29 cellular contexts compared by ENCODE assay signal in genomic region chr1:213249395-213249794, GRCh38.
"Had no signal": no experiment of that assay in that cellular context is flagged by ENCODE, and none has a peak within 500 bp of the region (broad histone marks: within the 10 kb centered on the region; RNA-seq: fewer than 3 reads in every experiment).

No MANE protein-coding gene starts in this region.

- H3K27ac Mint-ChIP-seq: stimulated activated effector memory CD8-positive, alpha-beta T cell treated with anti-CD3 and anti-CD28 coated beads, Interleukin-12 subunit alpha, Interleukin-12 subunit beta, amount 100 ng/mL, for 72 hours; stimulated activated memory B cell treated with anti-CD40 and anti-IgM and Interleukin-4, amounts not matched to agents 10 μg/mL and 1 μg/mL and 100 μg/mL, for 72 hours; stimulated activated naive B cell treated with anti-CD40 and anti-IgM and Interleukin-4, amounts not matched to agents 10 μg/mL and 1 μg/mL and 100 μg/mL, for 72 hours; stimulated activated naive CD8-positive, alpha-beta T cell treated with anti-CD3 and anti-CD28 coated beads, Interleukin-15, amount 100 ng/mL, for 72 hours; stimulated activated naive CD8-positive, alpha-beta T cell treated with anti-CD3 and anti-CD28 coated beads, Interleukin-15, Interleukin-2, amounts not matched to agents 100 ng/mL and 50 ng/mL, for 24 hours; type B pancreatic cell had no signal

- H3K36me3 Mint-ChIP-seq: stimulated activated effector memory CD8-positive, alpha-beta T cell treated with anti-CD3 and anti-CD28 coated beads, Interleukin-12 subunit alpha, Interleukin-12 subunit beta, amount 100 ng/mL, for 72 hours; type B pancreatic cell had no signal

- H3K9me3 ChIP-seq: stomach, suprapubic skin, testis, thoracic aorta, thyroid gland, tibial artery, tibial nerve, transverse colon, upper lobe of left lung, upper lobe of right lung, uterus, vagina had no signal

- H3K4me1 Mint-ChIP-seq: stimulated activated effector memory CD8-positive, alpha-beta T cell treated with anti-CD3 and anti-CD28 coated beads, Interleukin-12 subunit alpha, Interleukin-12 subunit beta, amount 100 ng/mL, for 72 hours; stimulated activated memory B cell treated with anti-CD40 and anti-IgM and Interleukin-4, amounts not matched to agents 10 μg/mL and 1 μg/mL and 100 μg/mL, for 72 hours; stimulated activated naive B cell treated with anti-CD40 and anti-IgM and Interleukin-4, amounts not matched to agents 10 μg/mL and 1 μg/mL and 100 μg/mL, for 72 hours; stimulated activated naive CD8-positive, alpha-beta T cell treated with anti-CD3 and anti-CD28 coated beads, Interleukin-15, amount 100 ng/mL, for 72 hours had no signal

- H3K4me3 Mint-ChIP-seq: stimulated activated effector memory CD8-positive, alpha-beta T cell treated with anti-CD3 and anti-CD28 coated beads, Interleukin-12 subunit alpha, Interleukin-12 subunit beta, amount 100 ng/mL, for 72 hours; stimulated activated memory B cell treated with anti-CD40 and anti-IgM and Interleukin-4, amounts not matched to agents 10 μg/mL and 1 μg/mL and 100 μg/mL, for 72 hours; stimulated activated naive B cell treated with anti-CD40 and anti-IgM and Interleukin-4, amounts not matched to agents 10 μg/mL and 1 μg/mL and 100 μg/mL, for 72 hours; stimulated activated naive CD8-positive, alpha-beta T cell treated with anti-CD3 and anti-CD28 coated beads, Interleukin-15, amount 100 ng/mL, for 72 hours; stimulated activated naive CD8-positive, alpha-beta T cell treated with anti-CD3 and anti-CD28 coated beads, Interleukin-15, Interleukin-2, amounts not matched to agents 100 ng/mL and 50 ng/mL, for 24 hours; type B pancreatic cell had no signal

- H3K4me3 ChIP-seq: stomach, suprapubic skin, testis, thoracic aorta, thyroid gland, tibial artery, tibial nerve, transverse colon, upper lobe of left lung, upper lobe of right lung, uterus, vagina had no signal

- H3K4me1 ChIP-seq: stomach, suprapubic skin, testis, thyroid gland, tibial artery, tibial nerve, transverse colon, upper lobe of left lung, upper lobe of right lung, uterus, vagina had no signal

- H3K36me3 ChIP-seq: stomach, suprapubic skin, thoracic aorta, thyroid gland, tibial artery, transverse colon, upper lobe of left lung, upper lobe of right lung, uterus, vagina had no signal

- H3K9me3 Mint-ChIP-seq: stimulated activated effector memory CD8-positive, alpha-beta T cell treated with anti-CD3 and anti-CD28 coated beads, Interleukin-12 subunit alpha, Interleukin-12 subunit beta, amount 100 ng/mL, for 72 hours; stimulated activated memory B cell treated with anti-CD40 and anti-IgM and Interleukin-4, amounts not matched to agents 10 μg/mL and 1 μg/mL and 100 μg/mL, for 72 hours; stimulated activated naive B cell treated with anti-CD40 and anti-IgM and Interleukin-4, amounts not matched to agents 10 μg/mL and 1 μg/mL and 100 μg/mL, for 72 hours; stimulated activated naive CD8-positive, alpha-beta T cell treated with anti-CD3 and anti-CD28 coated beads, Interleukin-15, amount 100 ng/mL, for 72 hours; stimulated activated naive CD8-positive, alpha-beta T cell treated with anti-CD3 and anti-CD28 coated beads, Interleukin-15, Interleukin-2, amounts not matched to agents 100 ng/mL and 50 ng/mL, for 24 hours; type B pancreatic cell had no signal

- H3K27me3 ChIP-seq: stomach, suprapubic skin, testis, thyroid gland, tibial artery, tibial nerve, transverse colon, upper lobe of left lung, upper lobe of right lung, uterus, vagina had no signal

- FAIRE-seq: urothelium cell line had no signal

- DNase-seq: stimulated activated CD4-positive, alpha-beta T cell treated with anti-CD3 and anti-CD28 coated beads, Interleukin-2, amount 100 ng/mL, for 48 hours; stimulated activated CD4-positive, alpha-beta T cell treated with anti-CD3 and anti-CD28 coated beads, Interleukin-4, amount 100 ng/mL, for 1 hour; stimulated activated CD4-positive, alpha-beta T cell treated with anti-CD3 and anti-CD28 coated beads, Interleukin-4, amount 100 ng/mL, for 24 hours; stimulated activated CD4-positive, alpha-beta T cell treated with anti-CD3 and anti-CD28 coated beads, Interleukin-4, amount 100 ng/mL, for 4 hours; stimulated activated CD8-positive, alpha-beta memory T cell treated with anti-CD3 and anti-CD28 coated beads, Interleukin-4, amount 100 ng/mL, for 48 hours; stimulated activated naive B cell treated with anti-CD40 and anti-IgM and Interleukin-4, amounts not matched to agents 10 μg/mL and 1 μg/mL and 100 μg/mL, for 72 hours; stimulated activated naive CD4-positive, alpha-beta T cell; stimulated activated naive CD4-positive, alpha-beta T cell treated with Interleukin-2 at 50 U/mL for 16 hours; stimulated activated naive CD8-positive, alpha-beta T cell treated with anti-CD3 and anti-CD28 coated beads, Interleukin-15, amount 100 ng/mL, for 72 hours; stimulated activated naive CD8-positive, alpha-beta T cell treated with anti-CD3 and anti-CD28 coated beads, Interleukin-15, Interleukin-2, amounts not matched to agents 100 U/mL and 50 U/mL, for 24 hours; stomach; substantia nigra; testis; thyroid gland; tibial artery; transverse colon; trophoblast cell; upper lobe of left lung; upper lobe of right lung; uterus had no signal

- H3K27me3 Mint-ChIP-seq: stimulated activated memory B cell treated with anti-CD40 and anti-IgM and Interleukin-4, amounts not matched to agents 10 μg/mL and 1 μg/mL and 100 μg/mL, for 72 hours; stimulated activated naive B cell treated with anti-CD40 and anti-IgM and Interleukin-4, amounts not matched to agents 10 μg/mL and 1 μg/mL and 100 μg/mL, for 72 hours; stimulated activated naive CD8-positive, alpha-beta T cell treated with anti-CD3 and anti-CD28 coated beads, Interleukin-15, amount 100 ng/mL, for 72 hours; stimulated activated naive CD8-positive, alpha-beta T cell treated with anti-CD3 and anti-CD28 coated beads, Interleukin-15, Interleukin-2, amounts not matched to agents 100 ng/mL and 50 ng/mL, for 24 hours; type B pancreatic cell had no signal

- ATAC-seq: stimulated activated effector memory CD8-positive, alpha-beta T cell treated with anti-CD3 and anti-CD28 coated beads, Interleukin-12 subunit alpha, Interleukin-12 subunit beta, amount 100 ng/mL, for 72 hours; stimulated activated memory B cell treated with anti-CD40 and anti-IgM and Interleukin-4, amounts not matched to agents 10 μg/mL and 1 μg/mL and 100 μg/mL, for 72 hours; stimulated activated naive B cell treated with anti-CD40 and anti-IgM and Interleukin-4, amounts not matched to agents 10 μg/mL and 1 μg/mL and 100 μg/mL, for 72 hours; stimulated activated naive CD8-positive, alpha-beta T cell treated with anti-CD3 and anti-CD28 coated beads, Interleukin-15, amount 100 ng/mL, for 72 hours; stimulated activated naive CD8-positive, alpha-beta T cell treated with anti-CD3 and anti-CD28 coated beads, Interleukin-15, Interleukin-2, amounts not matched to agents 100 U/mL and 50 U/mL, for 24 hours; upper lobe of right lung had no signal

- H3K27ac ChIP-seq: stomach, suprapubic skin, testis, thoracic aorta, thyroid gland, tibial artery, tibial nerve, transverse colon, upper lobe of left lung, upper lobe of right lung, uterus, vagina had no signal
